Comparison of ENCODE assay signal across 8 cellular contexts in genomic region chr3:51968175-51968681, GRCh38. TPM values are rescaled to one million over a fixed set of nuclear protein-coding genes. Genes with fewer than 3 reads are reported as not detected.
DNase-seq lines count a peak whose midpoint lies in the region; ATAC-seq lines count a peak whose summit lies in the region.

No MANE protein-coding gene starts in this region.

- no peak for ATAC-seq in GM18498 (IDR thresholded peaks at IDR 0.05; ENCODE audit: unreplicated experiment)
- no peak for ATAC-seq in HG03571 (IDR thresholded peaks at IDR 0.05; ENCODE audit: unreplicated experiment)

- peak overlapping the region; percentile 64 for H3K4me3 ChIP-seq in mesodermal cell (ENCODE audit: extremely low read depth, insufficient read depth, low read length, poor library complexity, severe bottlenecking)

- DNase-seq in DMS 273 (lab: John Stamatoyannopoulos, UW; ENCODE audit: unreplicated experiment) (peak; percentile 86), NCI-H1092 (lab: John Stamatoyannopoulos, UW) (peak; percentile 25), cerebellum (ENCODE audit: low spot score) (peak; percentile 85), GDM1 (lab: John Stamatoyannopoulos, UW) (no peak), DMS79 (lab: John Stamatoyannopoulos, UW) (no peak)

- WGBS in mesodermal cell (ENCODE audit: insufficient coverage in 2 of 2), 2 experiments: 30 to 33% methylated on average over 2 of the region's 11 CpGs

- peak overlapping the region; percentile 93 for H3K27ac ChIP-seq in mesodermal cell (ENCODE audit: low read depth, low read length, severe bottlenecking)

- H3K4me1 ChIP-seq in mesodermal cell (ENCODE audit: control insufficient read depth, insufficient read depth, low read length, poor library complexity, severe bottlenecking): peaks cover 29% of the 10 kb centered on the region

- peaks cover 11% of the 10 kb centered on the region for H3K36me3 ChIP-seq in mesodermal cell (ENCODE audit: control insufficient read depth, insufficient read depth, low read length)

- no peaks in the 10 kb centered on the region for H3K9me3 ChIP-seq in mesodermal cell (ENCODE audit: control insufficient read depth, low read length)

RNA-seq across cellular contexts. Expression of gene PCBP4, which starts 1.0 kb away (rescaled TPM):
- total RNA-seq in cerebellum: 55.5 TPM
- 103 TPM for polyA plus RNA-seq in mesodermal cell (2013, experiment 1 of 2)
- polyA plus RNA-seq in mesodermal cell (2013, experiment 2 of 2): 93.2 TPM

RNA-seq across cellular contexts. Expression of gene ABHD14B, which starts 5.6 kb away (rescaled TPM):
- 3.9 TPM for total RNA-seq in cerebellum
- 11.2 TPM for polyA plus RNA-seq in mesodermal cell (2013, experiment 1 of 2)
- 11.4 TPM for polyA plus RNA-seq in mesodermal cell (2013, experiment 2 of 2)

RNA-seq across cellular contexts. Expression of gene ABHD14A, which starts 6.6 kb away (rescaled TPM):
- 19.1 TPM for total RNA-seq in cerebellum
- polyA plus RNA-seq in mesodermal cell (2013, experiment 1 of 2): 16.5 TPM
- polyA plus RNA-seq in mesodermal cell (2013, experiment 2 of 2): 13.2 TPM

RNA-seq across cellular contexts. Expression of gene GPR62, which starts 13.0 kb away (rescaled TPM):
- total RNA-seq in cerebellum: 0.18 TPM
- polyA plus RNA-seq in mesodermal cell (2013, experiment 1 of 2): 0.11 TPM
- not detected for polyA plus RNA-seq in mesodermal cell (2013, experiment 2 of 2)

RNA-seq across cellular contexts. Expression of gene ACY1, which starts 15.1 kb away (rescaled TPM):
- 8.0 TPM for total RNA-seq in cerebellum
- polyA plus RNA-seq in mesodermal cell (2013, experiment 1 of 2): 32.6 TPM
- 27.5 TPM for polyA plus RNA-seq in mesodermal cell (2013, experiment 2 of 2)

Comparison
In these comparisons a context has a peak if more than half of its experiments do, and no peak if none do; other contexts are left out.
1. DNase-seq: peak in DMS 273 (single experiment), NCI-H1092 (single experiment) and cerebellum (single experiment); none in GDM1 (single experiment) and DMS79 (single experiment).